ENCODE assay signal across 21 cellular contexts in genomic region chr22:23626286-23626975, GRCh38. TPM values are rescaled to one million over a fixed set of nuclear protein-coding genes. Genes with fewer than 3 reads are reported as not detected.
DNase-seq lines count a peak whose midpoint lies in the region; ATAC-seq, FAIRE-seq and TF ChIP-seq lines count a peak whose summit lies in the region.
"Had no signal": no experiment of that assay in that cellular context is flagged by ENCODE, and none has a peak within 500 bp of the region (broad histone marks: within the 10 kb centered on the region; RNA-seq: fewer than 3 reads in every experiment).

No MANE protein-coding gene starts in this region.

- H3K79me2 ChIP-seq in GM23248 (ENCODE audit: insufficient read depth): no peaks in the 10 kb centered on the region
- H3K79me2 ChIP-seq in K562 (ENCODE audit: control insufficient read depth, insufficient read depth, low read length): no peaks in the 10 kb centered on the region

- no peak for TF ChIP-seq CTCF in Caco-2 (IDR thresholded peaks at IDR 0.05; ENCODE audit: insufficient read depth in 1 of 2, low read depth in 1 of 2, low read length in 1 of 2, severe bottlenecking in 1 of 2, unreplicated experiment in 1 of 2)
- TF ChIP-seq CTCF in K562 (IDR thresholded peaks at IDR 0.05 in 2 of 3, conservative IDR thresholded peaks at IDR 0.05 in 1 of 3; ENCODE audit: insufficient read depth in 2 of 3, low read depth in 1 of 3, low read length in 3 of 3): no peak
- TF ChIP-seq CTCF in progenitor cell of endocrine pancreas (IDR thresholded peaks at IDR 0.05; ENCODE audit: unreplicated experiment): no peak
- no peak for TF ChIP-seq CTCF in ovary (IDR thresholded peaks at IDR 0.05)

- ATAC-seq in K562: no peak
- no peak for ATAC-seq in stimulated activated memory B cell treated with anti-CD40 and anti-IgM and Interleukin-4, amounts not matched to agents 10 μg/mL and 1 μg/mL and 100 μg/mL, for 72 hours
- ATAC-seq: Panc1 had no signal

- no peak for TF ChIP-seq RAD21 in K562 (CRISPR knock-in tag; conservative IDR thresholded peaks at IDR 0.05 in 1 of 2, IDR thresholded peaks at IDR 0.05 in 1 of 2)

- peaks cover 10% of the 10 kb centered on the region for H3K9me3 Mint-ChIP-seq in Caco-2 (ENCODE audit: unreplicated experiment)
- no peaks in the 10 kb centered on the region for H3K9me3 Mint-ChIP-seq in progenitor cell of endocrine pancreas (ENCODE audit: low read depth)
- H3K9me3 Mint-ChIP-seq in stimulated activated memory B cell treated with anti-CD40 and anti-IgM and Interleukin-4, amounts not matched to agents 10 μg/mL and 1 μg/mL and 100 μg/mL, for 72 hours: no peaks in the 10 kb centered on the region
- H3K9me3 Mint-ChIP-seq: HFFc6 had no signal

- no peak for FAIRE-seq in K562 (lab: Jason Lieb, UNC)

- H3K27ac Mint-ChIP-seq in Caco-2 (ENCODE audit: unreplicated experiment): peak overlapping the region; percentile 90
- H3K27ac Mint-ChIP-seq in progenitor cell of endocrine pancreas: peak overlapping the region; percentile 82
- H3K27ac Mint-ChIP-seq in stimulated activated memory B cell treated with anti-CD40 and anti-IgM and Interleukin-4, amounts not matched to agents 10 μg/mL and 1 μg/mL and 100 μg/mL, for 72 hours: no peak overlapping the region
- H3K27ac Mint-ChIP-seq: HFFc6 had no signal

- BruUV-seq in Caco-2 (replicated peaks; lab: Mats Ljungman, UMichigan): TSS peak; percentile 36
- BruUV-seq in K562 (replicated peaks; lab: Mats Ljungman, UMichigan): no TSS peak

- POLR2A ChIA-PET in Caco-2 (lab: Charles Lee): no interaction called here
- POLR2A ChIA-PET in K562 (lab: Yijun Ruan, JAX): interaction anchor here (0.9 kb wide), 1 partner anchor 15 kb away, joined by 3 read pairs; no protein-coding TSS in a partner anchor

- H4K20me1 ChIP-seq in GM23248 (ENCODE audit: insufficient read depth) (no peaks in the 10 kb centered on the region), K562 (replicated peaks; ENCODE audit: control insufficient read depth, insufficient read depth, low read length) (no peaks in the 10 kb centered on the region)

- intact Hi-C loops in Caco-2 (cut with micrococcal nuclease; ENCODE audit: unreplicated experiment) (no loop called here), K562 (cut with micrococcal nuclease) (loop anchor here (5.0 to 10.0 kb wide), 2 partner anchors 138 to 221 kb away; partner anchors contain the start of genes C22orf15 and CHCHD10), ovary (cut with DNase I) (no loop called here)

- H3K4me1 Mint-ChIP-seq in Caco-2 (ENCODE audit: low read depth, unreplicated experiment) (peaks cover 46% of the 10 kb centered on the region), progenitor cell of endocrine pancreas (ENCODE audit: low read depth) (peaks cover 42% of the 10 kb centered on the region)
- no peaks in the 10 kb centered on the region for H3K4me1 Mint-ChIP-seq in stimulated activated memory B cell treated with anti-CD40 and anti-IgM and Interleukin-4, amounts not matched to agents 10 μg/mL and 1 μg/mL and 100 μg/mL, for 72 hours

- peak; percentile 65 to 70 for DNase-seq in Caco-2
- DNase-seq in GM23248: peak; percentile 5
- DNase-seq in K562 (ENCODE audit: extremely low read depth in 1 of 4, low spot score in 3 of 4): no peak
- DNase-seq in progenitor cell of endocrine pancreas (ENCODE audit: low spot score, unreplicated experiment): no peak
- no peak for DNase-seq in ovary
- no peak for DNase-seq in NCI-H345 treated with DMSO at 0.1 percent for 48 hours (lab: John Stamatoyannopoulos, UW; ENCODE audit: unreplicated experiment)
- DNase-seq: BE2C, EL, H7, NCI-H1105, NCI-H146, NCI-H2029 treated with DMSO at 0.1 percent for 48 hours, NCI-H2171, NCI-H345, NCI-H524 treated with DMSO at 0.1 percent for 48 hours, SIG-M5, T-helper 1 cell had no signal

- H3K9me1 ChIP-seq in K562 (ENCODE audit: control insufficient read depth, insufficient read depth, low read length): no peaks in the 10 kb centered on the region

- no peaks in the 10 kb centered on the region for H3K9me2 ChIP-seq in GM23248 (ENCODE audit: insufficient read depth)

- no peak for TF ChIP-seq EP300 in K562 (IDR thresholded peaks at IDR 0.05; ENCODE audit: low read length)
- TF ChIP-seq EP300 in ovary (IDR thresholded peaks at IDR 0.05): no peak

- H3K4me2 ChIP-seq in GM23248 (ENCODE audit: unreplicated experiment) (no peak overlapping the region), K562 (ENCODE audit: insufficient read depth, low read length) (no peak overlapping the region)

- H3K27me3 Mint-ChIP-seq in Caco-2 (ENCODE audit: insufficient read depth, unreplicated experiment) (no peaks in the 10 kb centered on the region), progenitor cell of endocrine pancreas (no peaks in the 10 kb centered on the region)
- H3K27me3 Mint-ChIP-seq in stimulated activated memory B cell treated with anti-CD40 and anti-IgM and Interleukin-4, amounts not matched to agents 10 μg/mL and 1 μg/mL and 100 μg/mL, for 72 hours: no peaks in the 10 kb centered on the region

- no peak overlapping the region for H3K27ac ChIP-seq in GM23248
- H3K27ac ChIP-seq in K562 (ENCODE audit: extremely low read depth, low read depth, low read length): no peak overlapping the region
- H3K27ac ChIP-seq in ovary: no peak overlapping the region

- H3K4me3 ChIP-seq in Caco-2 (ENCODE audit: low read depth, low read length): no peak overlapping the region
- H3K4me3 ChIP-seq in GM23248: no peak overlapping the region
- no peak overlapping the region for H3K4me3 ChIP-seq in K562
- no peak overlapping the region for H3K4me3 ChIP-seq in ovary

- CTCF ChIA-PET in Caco-2 (lab: Charles Lee): no interaction called here
- CTCF ChIA-PET in K562 (lab: Yijun Ruan, JAX; ENCODE audit: low intra/inter-chr PET ratio): no interaction called here

- H3K4me1 ChIP-seq in Caco-2 (peaks cover 49% of the 10 kb centered on the region), GM23248 (ENCODE audit: insufficient read depth) (no peaks in the 10 kb centered on the region), K562 (replicated peaks in 1 of 2; ENCODE audit: control insufficient read depth in 2 of 2, insufficient read depth in 2 of 2, low read length in 2 of 2) (no peaks in the 10 kb centered on the region; a peak in 2 of 5 replicates), ovary (ENCODE audit: insufficient read depth) (no peaks in the 10 kb centered on the region)
- H3K4me1 ChIP-seq: BE2C had no signal

- no peaks in the 10 kb centered on the region for H3F3A ChIP-seq in GM23248 (ENCODE audit: insufficient read depth)

- H3K4me3 Mint-ChIP-seq in Caco-2 (ENCODE audit: unreplicated experiment) (peak overlapping the region; percentile 67), progenitor cell of endocrine pancreas (ENCODE audit: low read depth) (no peak overlapping the region)
- no peak overlapping the region for H3K4me3 Mint-ChIP-seq in stimulated activated memory B cell treated with anti-CD40 and anti-IgM and Interleukin-4, amounts not matched to agents 10 μg/mL and 1 μg/mL and 100 μg/mL, for 72 hours
- H3K4me3 Mint-ChIP-seq: HFFc6 had no signal

- H3K36me3 Mint-ChIP-seq in Caco-2 (ENCODE audit: insufficient read depth, unreplicated experiment) (peaks cover 27% of the 10 kb centered on the region), progenitor cell of endocrine pancreas (ENCODE audit: insufficient read depth) (peaks cover 1% of the 10 kb centered on the region)
- H3K36me3 Mint-ChIP-seq in stimulated activated memory B cell treated with anti-CD40 and anti-IgM and Interleukin-4, amounts not matched to agents 10 μg/mL and 1 μg/mL and 100 μg/mL, for 72 hours: no peaks in the 10 kb centered on the region

- no peaks in the 10 kb centered on the region; the same call in 1 of the 2 replicates for H3K36me3 ChIP-seq in Caco-2 (ENCODE audit: control insufficient read depth, insufficient read depth, low read length)
- no peaks in the 10 kb centered on the region for H3K36me3 ChIP-seq in GM23248 (ENCODE audit: low read depth)
- H3K36me3 ChIP-seq in K562 (ENCODE audit: control insufficient read depth, insufficient read depth, low read length): no peaks in the 10 kb centered on the region
- no peaks in the 10 kb centered on the region for H3K36me3 ChIP-seq in ovary
- H3K36me3 ChIP-seq: BE2C had no signal

- H3K9ac ChIP-seq in GM23248 (no peak overlapping the region), K562 (ENCODE audit: insufficient read depth in 1 of 2, low read depth in 2 of 2, low read length in 2 of 2) (no peak overlapping the region)

- H3K9me3 ChIP-seq in Caco-2 (peaks cover 15% of the 10 kb centered on the region), GM23248 (ENCODE audit: low read depth) (no peaks in the 10 kb centered on the region), K562 (replicated peaks; ENCODE audit: control insufficient read depth, insufficient read depth, low read depth, low read length) (no peaks in the 10 kb centered on the region), ovary (no peaks in the 10 kb centered on the region)
- H3K9me3 ChIP-seq: BE2C had no signal

- 90 to 93% methylated on average over 2 of the region's 2 CpGs for WGBS in GM23248 (ENCODE audit: low coverage in 1 of 2, low lambda C conversion rate in 2 of 2, missing lambda C conversion rate in 2 of 2), 2 experiments
- WGBS in K562 (ENCODE audit: insufficient coverage, low coverage, missing lambda C conversion rate): 9% methylated on average over 2 of the region's 2 CpGs
- WGBS in ovary, 3 donors: 87 to 95% (median 94%) methylated on average over 2 of the region's 2 CpGs

- TF ChIP-seq POLR2A in K562 (conservative IDR thresholded peaks at IDR 0.05) (no peak), ovary (IDR thresholded peaks at IDR 0.05) (no peak)

- H2AFZ ChIP-seq in GM23248 (no peak overlapping the region), K562 (ENCODE audit: low read depth, low read length) (no peak overlapping the region)

- in situ Hi-C loops in GM23248 (cut with MboI): no loop called here
- in situ Hi-C loops in K562 (cut with MboI): loop anchor here (10.0 kb wide), 1 partner anchor 218 kb away; no protein-coding TSS in a partner anchor

- H3K27me3 ChIP-seq in Caco-2 (replicated peaks; ENCODE audit: control insufficient read depth, insufficient read depth, low read length): no peaks in the 10 kb centered on the region
- no peaks in the 10 kb centered on the region for H3K27me3 ChIP-seq in GM23248 (replicated peaks; ENCODE audit: insufficient read depth)
- H3K27me3 ChIP-seq in K562 (ENCODE audit: control insufficient read depth in 2 of 2, insufficient read depth in 2 of 2, low read length in 2 of 2): no peaks in the 10 kb centered on the region
- no peaks in the 10 kb centered on the region for H3K27me3 ChIP-seq in ovary
- H3K27me3 ChIP-seq: BE2C had no signal

RNA-seq across cellular contexts. Expression of gene DRICH1, which starts 5.7 kb away (rescaled TPM):
- total RNA-seq in Caco-2 (2022) (4.7 and 4.8 TPM in 2 replicates), K562 (2014; rRNA removed) (0.14 and 0.49 TPM in 2 replicates), K562 (2014; rRNA removed; fragmentation: Illumina TruSeq; extraction: Trizol) (0.36 TPM in 1 of 2 replicates, not detected in the other), K562 (2015; rRNA removed; fragmentation: Illumina TruSeq; extraction: Trizol) (0.41 TPM in 1 of 2 replicates, not detected in the other), K562 (2021) (0.29 TPM in 1 of 2 replicates, not detected in the other), progenitor cell of endocrine pancreas (8.6 and 11.1 TPM in 2 replicates), ovary (1 to 10 TPM in 3 of 7 donors, under 1 TPM in 3, not detected in 1; 0.62 to 3.6 (median 1.0) TPM)
- not detected in 2 replicates for total RNA-seq in GM23248 (2014; rRNA removed; shearing (Covaris generic))
- polyA plus RNA-seq in GM23248 (2016; fragmentation: Nextera tagmentation; extraction: Ambion mirVana) (not detected in 2 replicates), K562 (2011; rRNA removed) (0.10 and 0.39 TPM in 2 replicates), K562 (2014; fragmentation: Illumina TruSeq; extraction: Trizol) (not detected in 2 replicates), K562 (2014; fragmentation: Nextera tagmentation; extraction: Ambion mirVana) (under 1 TPM; 0.07 to 0.08 TPM), K562 (2014; rRNA removed) (0.17 TPM in 1 of 2 replicates, not detected in the other), ovary (under 1 TPM; 0.32 to 0.35 TPM)
- 0.86 and 0.99 TPM in 2 replicates for total RNA-seq in K562 (2011; cell fraction: chromatin; rRNA removed; ENCODE audit: low replicate concordance)
- 0.39 and 0.50 TPM in 2 replicates for total RNA-seq in K562 (2011; cell fraction: nucleolus; rRNA removed)
- 0.37 and 0.76 TPM in 2 replicates for total RNA-seq in K562 (2011; cell fraction: nucleoplasm; rRNA removed)
- polyA plus RNA-seq in K562 (2011; cell fraction: cytosol; rRNA removed): 0.09 TPM in 1 of 2 replicates, not detected in the other
- polyA plus RNA-seq in K562 (2011; cell fraction: nucleus; rRNA removed): 0.80 and 1.2 TPM in 2 replicates
- polyA plus RNA-seq in K562 (2012): 0.30 and 0.36 TPM in 2 replicates
- 0.33 and 1.4 TPM in 2 replicates for polyA minus RNA-seq in K562 (2011; rRNA and poly(A)+ RNA removed)
- not detected in 2 replicates for polyA minus RNA-seq in K562 (2011; cell fraction: cytosol; rRNA and poly(A)+ RNA removed)
- polyA minus RNA-seq in K562 (2011; cell fraction: nucleus; rRNA and poly(A)+ RNA removed): 0.33 TPM in 1 of 2 replicates, not detected in the other
- total RNA-seq: H7 had no signal

RNA-seq across cellular contexts. Expression of gene IGLL1, which starts 46.3 kb away (rescaled TPM):
- total RNA-seq in Caco-2 (2022): not detected in 2 replicates
- not detected in 2 replicates for total RNA-seq in GM23248 (2014; rRNA removed; shearing (Covaris generic))
- polyA plus RNA-seq in GM23248 (2016; fragmentation: Nextera tagmentation; extraction: Ambion mirVana): not detected in 2 replicates
- total RNA-seq in K562 (2011; cell fraction: chromatin; rRNA removed; ENCODE audit: low replicate concordance): not detected in 2 replicates
- not detected in 2 replicates for total RNA-seq in K562 (2011; cell fraction: nucleolus; rRNA removed)
- not detected in 2 replicates for total RNA-seq in K562 (2011; cell fraction: nucleoplasm; rRNA removed)
- 0.32 TPM in 1 of 2 replicates, not detected in the other for total RNA-seq in K562 (2014; rRNA removed)
- total RNA-seq in K562 (2014; rRNA removed; fragmentation: Illumina TruSeq; extraction: Trizol): not detected in 2 replicates
- not detected in 2 replicates for total RNA-seq in K562 (2015; rRNA removed; fragmentation: Illumina TruSeq; extraction: Trizol)
- total RNA-seq in K562 (2021): not detected in 2 replicates
- polyA plus RNA-seq in K562 (2011; rRNA removed): 0.20 TPM in 1 of 2 replicates, not detected in the other
- polyA plus RNA-seq in K562 (2011; cell fraction: cytosol; rRNA removed): 0.66 TPM in 1 of 2 replicates, not detected in the other
- polyA plus RNA-seq in K562 (2011; cell fraction: nucleus; rRNA removed): not detected in 2 replicates
- not detected in 2 replicates for polyA plus RNA-seq in K562 (2012)
- polyA plus RNA-seq in K562 (2014; fragmentation: Illumina TruSeq; extraction: Trizol): not detected in 2 replicates
- polyA plus RNA-seq in K562 (2014; fragmentation: Nextera tagmentation; extraction: Ambion mirVana): under 1 TPM in 1 of 2 experiments, not detected in 1; 0.10 TPM
- polyA plus RNA-seq in K562 (2014; rRNA removed): 0.23 TPM in 1 of 2 replicates, not detected in the other
- not detected in 2 replicates for polyA minus RNA-seq in K562 (2011; rRNA and poly(A)+ RNA removed)
- not detected in 2 replicates for polyA minus RNA-seq in K562 (2011; cell fraction: cytosol; rRNA and poly(A)+ RNA removed)
- not detected in 2 replicates for polyA minus RNA-seq in K562 (2011; cell fraction: nucleus; rRNA and poly(A)+ RNA removed)
- total RNA-seq in progenitor cell of endocrine pancreas: not detected in 2 replicates
- under 1 TPM in 1 of 7 donors, not detected in 6; 0.34 TPM for total RNA-seq in ovary
- not detected for polyA plus RNA-seq in ovary
- total RNA-seq: A673, H7, HFFc6 had no signal

Comparison
In these comparisons a context has a peak if more than half of its experiments do, and no peak if none do; other contexts are left out.
1. DNase-seq: peak in Caco-2 (2 of 2) and GM23248 (single experiment); none in K562 (0 of 4), progenitor cell of endocrine pancreas (single experiment), ovary (0 of 5) and NCI-H345 treated with DMSO at 0.1 percent for 48 hours (single experiment).